ENCODE assay signal across 1 cellular context in the genomic region with DNA sequence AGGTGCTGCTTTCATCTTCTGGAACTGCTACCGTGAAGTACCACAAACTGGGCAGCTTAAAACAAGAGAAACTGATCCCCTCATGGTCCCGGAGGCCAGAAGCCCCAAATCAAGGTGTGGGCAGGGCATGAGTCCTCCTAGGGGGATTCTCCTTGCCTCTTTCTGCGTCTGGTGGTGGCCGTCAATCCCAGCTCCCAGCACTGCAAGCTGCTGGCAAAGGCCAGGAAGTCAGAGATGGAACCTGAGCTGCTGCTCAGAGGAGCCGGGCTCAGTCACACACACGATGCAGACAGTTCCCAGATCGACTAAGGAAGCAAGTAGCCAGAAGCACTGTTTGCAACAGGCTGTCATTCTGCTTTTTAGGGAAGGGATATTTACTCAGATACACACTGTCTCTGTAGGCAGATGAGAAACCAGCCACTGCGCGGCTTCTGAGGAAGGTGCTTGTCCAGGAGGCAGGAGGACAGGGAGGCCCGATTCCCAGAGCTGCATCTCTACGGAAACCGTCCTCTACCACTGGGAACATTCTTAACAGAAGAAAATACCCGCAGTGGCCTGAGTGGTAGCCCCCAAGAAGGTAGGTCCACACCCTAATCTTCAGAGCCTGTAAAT.
TF ChIP-seq lines count a peak whose summit lies in the region.

No MANE protein-coding gene starts in this region.

TF ChIP-seq in K562, 482 proteins besides CTCF, POLR2A, EP300 and RAD21:
- TF ChIP-seq BRCA1 (IDR thresholded peaks at IDR 0.05): no peak
- TF ChIP-seq BRCA1 (CRISPR knock-in tag; IDR thresholded peaks at IDR 0.05): no peak
- TF ChIP-seq ZNF696 (CRISPR knock-in tag; conservative IDR thresholded peaks at IDR 0.05): no peak
- no peak for TF ChIP-seq ZNF695 (CRISPR knock-in tag; IDR thresholded peaks at IDR 0.05)
- TF ChIP-seq NFIX (CRISPR knock-in tag; IDR thresholded peaks at IDR 0.05; ENCODE audit: low read depth): no peak
- no peak for TF ChIP-seq DEAF1 (CRISPR knock-in tag; IDR thresholded peaks at IDR 0.05)
- no peak for TF ChIP-seq MTF1 (CRISPR knock-in tag; IDR thresholded peaks at IDR 0.05; ENCODE audit: borderline replicate concordance)
- TF ChIP-seq ZNF12 (CRISPR knock-in tag; IDR thresholded peaks at IDR 0.05): no peak
- TF ChIP-seq BDP1 (IDR thresholded peaks at IDR 0.05; ENCODE audit: insufficient read depth, insufficient read length): no peak
- no peak for TF ChIP-seq MEF2D (tag; conservative IDR thresholded peaks at IDR 0.05; ENCODE audit: low read depth)
